8 cellular contexts compared by ENCODE assay signal in genomic region chr2:215828528-215829184, GRCh38.
DNase-seq lines count a peak whose midpoint lies in the region; ATAC-seq, FAIRE-seq and TF ChIP-seq lines count a peak whose summit lies in the region.

No MANE protein-coding gene starts in this region.

- CTCF ChIA-PET in A549 (lab: Yijun Ruan, JAX) (interaction anchor here (0.6 to 1.9 kb wide), 13 partner anchors 10 to 376 kb away, joined by 3 to 7 read pairs (median 3); no protein-coding TSS in a partner anchor), HCT116 (lab: Charles Lee) (interaction anchor here (0.7 to 1.9 kb wide), 18 partner anchors 8 to 806 kb away, joined by 3 to 21 read pairs (median 3); no protein-coding TSS in a partner anchor), T-cell (lab: Charles Lee) (interaction anchor here (0.6 to 4.0 kb wide), 6 partner anchors 68 to 496 kb away, joined by 3 to 46 read pairs (median 3); no protein-coding TSS in a partner anchor)

- intact Hi-C loops in HCT116 (cut with micrococcal nuclease) (loop anchor here (1.0 to 10.0 kb wide), 2 partner anchors 294 to 374 kb away; no protein-coding TSS in a partner anchor), dorsolateral prefrontal cortex (cut with DNase I) (no loop called here)

- peak; percentile 54 for TF ChIP-seq CTCF in A549 (IDR thresholded peaks at IDR 0.05)
- TF ChIP-seq CTCF in GM12864 (IDR thresholded peaks at IDR 0.05; ENCODE audit: low read depth, low read length, missing control alignments), result peak; percentile 80
- peak; percentile 57 to 81 (median 81); a peak in 5 of 6 replicates for TF ChIP-seq CTCF in HCT116 (IDR thresholded peaks at IDR 0.05 in 2 of 3, conservative IDR thresholded peaks at IDR 0.05 in 1 of 3; ENCODE audit: borderline replicate concordance in 1 of 3, insufficient read depth in 1 of 3, low read depth in 2 of 3, low read length in 2 of 3)
- peak in 53 of 56 donors; percentile 15 to 68 (median 49) for TF ChIP-seq CTCF in dorsolateral prefrontal cortex (IDR thresholded peaks at IDR 0.05 in 54 of 56, conservative IDR thresholded peaks at IDR 0.05 in 2 of 56; ENCODE audit: low read depth in 1 of 56, partially characterized antibody in 56 of 56)

- H3K4me1 Mint-ChIP-seq in T-cell, result peaks cover 0 to 5% (median 1%) of the 10 kb centered on the region in 3 donors

- no peaks in the 10 kb centered on the region for H3K36me3 ChIP-seq in HCT116 (ENCODE audit: control insufficient read depth in 1 of 2, insufficient read depth in 2 of 2, low read length in 2 of 2)

- no peak overlapping the region for H3K4me2 ChIP-seq in A549
- no peak overlapping the region for H3K4me2 ChIP-seq in HCT116 (ENCODE audit: low read length)

- POLR2A ChIA-PET in A549 (lab: Yijun Ruan, JAX), result interaction anchor here (1.1 kb wide), 1 partner anchor 392 kb away, joined by 4 read pairs; no protein-coding TSS in a partner anchor
- POLR2A ChIA-PET in HCT116 (lab: Charles Lee), result interaction anchor here (0.5 kb wide), 1 partner anchor 9 kb away, joined by 3 read pairs; no protein-coding TSS in a partner anchor
- POLR2A ChIA-PET in T-cell (lab: Charles Lee), result no interaction called here

- no peak for TF ChIP-seq EP300 in A549 (IDR thresholded peaks at IDR 0.05)

- peaks cover 61% of the 10 kb centered on the region for H3K4me1 ChIP-seq in A549
- H3K4me1 ChIP-seq in HCT116 (ENCODE audit: control insufficient read depth in 1 of 2, insufficient read depth in 2 of 2, low read length in 2 of 2), result peaks cover 0 to 8% of the 10 kb centered on the region in 2 experiments; a peak in 2 of 4 replicates

- H3K9ac ChIP-seq in HCT116 (ENCODE audit: low read length), result no peak overlapping the region

- RAD21 ChIA-PET in HCT116 (lab: Charles Lee; ENCODE audit: low non-redundant PET in 1 of 2, low total read pairs in 2 of 2, uncharacterized antibody in 2 of 2, unreplicated experiment in 2 of 2), result no interaction called here

- no TSS peak for BruUV-seq in HCT116 (replicated peaks; lab: Mats Ljungman, UMichigan)

- H3K27ac Mint-ChIP-seq in T-cell, result no peak overlapping the region

- peak overlapping the region; percentile 79 to 86 for H3K27ac ChIP-seq in A549
- no peak overlapping the region for H3K27ac ChIP-seq in HCT116 (ENCODE audit: low read depth, low read length)
- H3K27ac ChIP-seq in dorsolateral prefrontal cortex, result no peak overlapping the region

- H3K9me2 ChIP-seq in HCT116 (ENCODE audit: insufficient read depth), result no peaks in the 10 kb centered on the region

- H2AFZ ChIP-seq in HCT116 (ENCODE audit: low read depth, low read length, poor library complexity, severe bottlenecking), result peak overlapping the region; percentile 47

- no peaks in the 10 kb centered on the region for H3K36me3 Mint-ChIP-seq in T-cell

- ATAC-seq in A549 (peak; percentile 73 to 81), HCT116 (peak; percentile 98), T-cell (replicated peaks in 1 of 4) (peak in 2 of 4 experiments; percentile 50 to 53)

- no peaks in the 10 kb centered on the region for H3K9me3 ChIP-seq in A549
- no peaks in the 10 kb centered on the region for H3K9me3 ChIP-seq in HCT116 (ENCODE audit: control insufficient read depth in 1 of 2, insufficient read depth in 1 of 2, low read depth in 1 of 2, low read length in 2 of 2)

- no peaks in the 10 kb centered on the region for H3K9me3 Mint-ChIP-seq in T-cell

- H3K27me3 ChIP-seq in HCT116 (ENCODE audit: insufficient read depth, low read length) (no peaks in the 10 kb centered on the region), dorsolateral prefrontal cortex (no peaks in the 10 kb centered on the region)

- H3K79me2 ChIP-seq in HCT116 (ENCODE audit: insufficient read depth, low read length), result no peaks in the 10 kb centered on the region

- no peak overlapping the region for H3K4me3 ChIP-seq in A549
- H3K4me3 ChIP-seq in GM12864 (ENCODE audit: low read depth, low read length), result no peak overlapping the region
- H3K4me3 ChIP-seq in HCT116 (replicated peaks in 1 of 2; ENCODE audit: low read depth in 1 of 2, low read length in 2 of 2), result no peak overlapping the region
- H3K4me3 ChIP-seq in dorsolateral prefrontal cortex, result no peak overlapping the region

- TF ChIP-seq RAD21 in A549 (conservative IDR thresholded peaks at IDR 0.05 in 1 of 2, IDR thresholded peaks at IDR 0.05 in 1 of 2) (peak; percentile 65 to 70), HCT116 (IDR thresholded peaks at IDR 0.05; ENCODE audit: low read depth) (peak; percentile 74)

- no peaks in the 10 kb centered on the region for H3K27me3 Mint-ChIP-seq in T-cell

- no peak overlapping the region for H3K4me3 Mint-ChIP-seq in T-cell

- H4K20me1 ChIP-seq in HCT116 (ENCODE audit: insufficient read depth), result no peaks in the 10 kb centered on the region

- 69% methylated on average over 10 of the region's 10 CpGs for WGBS in A549 (ENCODE audit: missing lambda C conversion rate)

- TF ChIP-seq POLR2A in A549 (IDR thresholded peaks at IDR 0.05; ENCODE audit: low read length), result no peak
- no peak for TF ChIP-seq POLR2A in HCT116 (IDR thresholded peaks at IDR 0.05; ENCODE audit: borderline replicate concordance, extremely low read depth, insufficient read depth, insufficient read length)

- no peak for FAIRE-seq in A549 (lab: Jason Lieb, UNC)

- DNase-seq in A549 (ENCODE audit: low read depth in 1 of 2, low spot score in 1 of 2) (peak; percentile 46 to 83), GM12864 (ENCODE audit: low read depth) (no peak), HCT116 (ENCODE audit: low read depth, low spot score) (peak; percentile 58), M059J (ENCODE audit: low read depth) (peak; percentile 77), T-cell (peak in 26 of 34 experiments; percentile 0 to 46 (median 24)), dorsolateral prefrontal cortex (peak in 2 of 10 donors; percentile 8 to 12), myocyte (ENCODE audit: low read depth) (peak; percentile 41), midbrain (lab: John Stamatoyannopoulos, UW) (no peak)

TF ChIP-seq in A549, 52 proteins besides CTCF, POLR2A, EP300 and RAD21:
- no peak for TF ChIP-seq PHF8 (IDR thresholded peaks at IDR 0.05; ENCODE audit: borderline replicate concordance, low read depth)
- TF ChIP-seq HDAC2 (IDR thresholded peaks at IDR 0.05), result no peak
- peak; percentile 70 to 96; a peak in 3 of 4 replicates for TF ChIP-seq CEBPB (IDR thresholded peaks at IDR 0.05)
- TF ChIP-seq SMC3 (IDR thresholded peaks at IDR 0.05), result peak; percentile 71
TF ChIP-seq in A549: peak in this region for 2.

TF ChIP-seq in HCT116, 20 proteins besides CTCF, POLR2A, EP300 and RAD21:
- TF ChIP-seq ZFX (IDR thresholded peaks at IDR 0.05) (no peak), CEBPB (IDR thresholded peaks at IDR 0.05; ENCODE audit: low read depth) (peak; percentile 93), JUND (IDR thresholded peaks at IDR 0.05) (no peak)
TF ChIP-seq in HCT116: peak in this region for 1.

Comparison
In these comparisons a context has a peak if more than half of its experiments do, and no peak if none do; other contexts are left out.
1. DNase-seq: peak in A549 (2 of 2), HCT116 (single experiment), M059J (single experiment), T-cell (26 of 34) and myocyte (single experiment); none in GM12864 (single experiment) and midbrain (single experiment).
2. H3K27ac ChIP-seq: peak in A549 (2 of 2); none in HCT116 (single experiment) and dorsolateral prefrontal cortex (0 of 59).
3. POLR2A ChIA-PET loops: an anchor here in A549 (1.1 kb wide) and HCT116 (0.5 kb wide); none called in T-cell.
4. Of the 6 proteins assayed by ChIP-seq in both A549 and HCT116: peak only in A549: none; only in HCT116: none; in both: CEBPB, CTCF and RAD21; in neither: 3.
5. Peak in every context shown above with its lines, with median percentiles within 50 percentile points of each other: CTCF ChIP-seq.